Comparison of ENCODE assay signal across 8 cellular contexts in genomic region chr6:116680880-116681672, GRCh38. TPM values are rescaled to one million over a fixed set of nuclear protein-coding genes. Genes with fewer than 3 reads are reported as not detected.
DNase-seq lines count a peak whose midpoint lies in the region; ATAC-seq and TF ChIP-seq lines count a peak whose summit lies in the region.

TSS of gene KPNA5 (plus strand) at chr6:116681211. CDS start at chr6:116681335, 124 bp downstream.

- no peaks in the 10 kb centered on the region for H3K27me3 Mint-ChIP-seq in activated CD4-positive, alpha-beta T cell treated with anti-CD3 and anti-CD28 coated beads, Interleukin-2, amount 10 ng/mL, durations not matched to agents 24 days and 14 days

- intact Hi-C loops in activated CD4-positive, alpha-beta T cell treated with anti-CD3 and anti-CD28 coated beads, Interleukin-2, amount 10 ng/mL, durations not matched to agents 24 days and 14 days (cut with micrococcal nuclease) = loop anchor here (1.0 to 5.0 kb wide), 5 partner anchors 13 to 921 kb away; partner anchors contain the start of genes GOPC, RWDD1, TSPYL1 and ZUP1
- intact Hi-C loops in left lung (cut with DNase I) = no loop called here

- peaks cover 19% of the 10 kb centered on the region for H3K36me3 Mint-ChIP-seq in activated CD4-positive, alpha-beta T cell treated with anti-CD3 and anti-CD28 coated beads, Interleukin-2, amount 10 ng/mL, durations not matched to agents 24 days and 14 days (ENCODE audit: low read depth)

- H3K4me1 Mint-ChIP-seq in activated CD4-positive, alpha-beta T cell treated with anti-CD3 and anti-CD28 coated beads, Interleukin-2, amount 10 ng/mL, durations not matched to agents 24 days and 14 days = peaks cover 28% of the 10 kb centered on the region

- H3K4me3 ChIP-seq in BLaER1 treated with 17β-estradiol and CSF1 and Interleukin-3, amounts not matched to agents 10 nM and 100 nM = peak within 1 kb of the TSS; percentile 72 to 91 (median 79)
- H3K4me3 ChIP-seq in left lung = peak within 1 kb of the TSS; percentile 70 to 75

- TF ChIP-seq CTCF in left lung (IDR thresholded peaks at IDR 0.05) = no peak

- peak within 1 kb of the TSS; percentile 99 for H3K27ac Mint-ChIP-seq in activated CD4-positive, alpha-beta T cell treated with anti-CD3 and anti-CD28 coated beads, Interleukin-2, amount 10 ng/mL, durations not matched to agents 24 days and 14 days

- peaks cover 5% of the 10 kb centered on the region for H3K9me3 Mint-ChIP-seq in activated CD4-positive, alpha-beta T cell treated with anti-CD3 and anti-CD28 coated beads, Interleukin-2, amount 10 ng/mL, durations not matched to agents 24 days and 14 days

- peaks cover 0 to 17% (median 5%) of the 10 kb centered on the region in 11 experiments; a peak in 7 of 22 replicates for H4K20me1 ChIP-seq in BLaER1 treated with 17β-estradiol and CSF1 and Interleukin-3, amounts not matched to agents 10 nM and 100 nM

- H3K4me3 Mint-ChIP-seq in activated CD4-positive, alpha-beta T cell treated with anti-CD3 and anti-CD28 coated beads, Interleukin-2, amount 10 ng/mL, durations not matched to agents 24 days and 14 days = peak within 1 kb of the TSS; percentile 99

- H3K9ac ChIP-seq in BLaER1 treated with 17β-estradiol and CSF1 and Interleukin-3, amounts not matched to agents 10 nM and 100 nM = peak within 1 kb of the TSS; percentile 83 to 91 (median 87)

- H3K9me3 ChIP-seq in BLaER1 treated with 17β-estradiol and CSF1 and Interleukin-3, amounts not matched to agents 10 nM and 100 nM (replicated peaks in 1 of 11) = peaks cover 0 to 11% (median 5%) of the 10 kb centered on the region in 11 experiments; a peak in 10 of 22 replicates
- H3K9me3 ChIP-seq in left lung = no peaks in the 10 kb centered on the region

- H3K4me1 ChIP-seq in BLaER1 treated with 17β-estradiol and CSF1 and Interleukin-3, amounts not matched to agents 10 nM and 100 nM = peaks cover 21 to 26% (median 25%) of the 10 kb centered on the region in 10 experiments
- H3K4me1 ChIP-seq in left lung = peaks cover 0 to 33% of the 10 kb centered on the region in 2 donors

- ATAC-seq in GM19328 (IDR thresholded peaks at IDR 0.05; ENCODE audit: unreplicated experiment) (peak; percentile 93), HG03469 (IDR thresholded peaks at IDR 0.05; ENCODE audit: unreplicated experiment) (peak; percentile 87), left lung (peak; percentile 97)

- no peaks in the 10 kb centered on the region for H3K27me3 ChIP-seq in BLaER1 treated with 17β-estradiol and CSF1 and Interleukin-3, amounts not matched to agents 10 nM and 100 nM
- no peaks in the 10 kb centered on the region for H3K27me3 ChIP-seq in left lung

- peak within 1 kb of the TSS; percentile 74 to 91 (median 87) for H3K27ac ChIP-seq in BLaER1 treated with 17β-estradiol and CSF1 and Interleukin-3, amounts not matched to agents 10 nM and 100 nM
- peak within 1 kb of the TSS; percentile 92 to 98 for H3K27ac ChIP-seq in left lung

- H3K36me3 ChIP-seq in BLaER1 treated with 17β-estradiol and CSF1 and Interleukin-3, amounts not matched to agents 10 nM and 100 nM = peaks cover 12 to 26% (median 22%) of the 10 kb centered on the region in 11 experiments
- H3K36me3 ChIP-seq in left lung = peaks cover 2 to 5% of the 10 kb centered on the region in 2 donors

- DNase-seq in NCI-H526 (lab: John Stamatoyannopoulos, UW) = peak; percentile 89 to 98
- peak; percentile 97 for DNase-seq in activated CD4-positive, alpha-beta T cell treated with anti-CD3 and anti-CD28 coated beads, Interleukin-2, amount 10 ng/mL, durations not matched to agents 24 days and 14 days
- DNase-seq in cortex of kidney (lab: John Stamatoyannopoulos, UW) = peak; percentile 46
- DNase-seq in left lung = peak; percentile 93 to 98
- DNase-seq in stimulated activated CD4-positive, alpha-beta T cell treated with anti-CD3 and anti-CD28 coated beads, Interleukin-2, amount 100 ng/mL, for 4 hours (ENCODE audit: low read depth) = peak; percentile 87

- H3K4me2 ChIP-seq in BLaER1 treated with 17β-estradiol and CSF1 and Interleukin-3, amounts not matched to agents 10 nM and 100 nM = peak within 1 kb of the TSS; percentile 86 to 98 (median 93)

RNA-seq across cellular contexts. Expression of gene KPNA5, which starts in this region (rescaled TPM):
- 7.2 and 7.7 TPM in 2 replicates for total RNA-seq in activated CD4-positive, alpha-beta T cell treated with anti-CD3 and anti-CD28 coated beads, Interleukin-2, amount 10 ng/mL, durations not matched to agents 24 days and 14 days
- total RNA-seq in left lung = 10 to 100 TPM; 10.2 to 11.8 TPM

Comparison
In these comparisons a context has a peak if more than half of its experiments do, and no peak if none do; other contexts are left out.
1. Peak in every context shown above with its lines: DNase-seq, ATAC-seq, H3K4me3 ChIP-seq and H3K27ac ChIP-seq.
2. DNase-seq: peak in every context shown above with its lines; median percentile 97 in activated CD4-positive, alpha-beta T cell treated with anti-CD3 and anti-CD28 coated beads, Interleukin-2, amount 10 ng/mL, durations not matched to agents 24 days and 14 days; 96 in left lung; 94 in NCI-H526; 87 in stimulated activated CD4-positive, alpha-beta T cell treated with anti-CD3 and anti-CD28 coated beads, Interleukin-2, amount 100 ng/mL, for 4 hours; 46 in cortex of kidney.